Comparison of ENCODE assay signal across 8 cellular contexts in genomic region chr5:88502179-88503064, GRCh38.
DNase-seq lines count a peak whose midpoint lies in the region; FAIRE-seq and TF ChIP-seq lines count a peak whose summit lies in the region.

No MANE protein-coding gene starts in this region.

- 36% methylated on average over 6 of the region's 6 CpGs for WGBS in prostate gland

- TF ChIP-seq POLR2A in NB4 (IDR thresholded peaks at IDR 0.05; ENCODE audit: extremely low read depth, insufficient read length), result no peak
- TF ChIP-seq POLR2A in prostate gland (IDR thresholded peaks at IDR 0.05), result no peak

- intact Hi-C loops in dendritic cell treated with granulocyte-macrophage colony-stimulating factor and Interleukin-4, amounts not matched to agents 40 ng/mL and 50 ng/mL, for 4 days (cut with micrococcal nuclease), result no loop called here
- intact Hi-C loops in prostate gland (cut with DNase I), result no loop called here

- no peaks in the 10 kb centered on the region for H3K9me3 Mint-ChIP-seq in dendritic cell treated with granulocyte-macrophage colony-stimulating factor and Interleukin-4, amounts not matched to agents 40 ng/mL and 50 ng/mL, for 4 days

- no peak for FAIRE-seq in HTR-8/SVneo (lab: Jason Lieb, UNC)

- DNase-seq in NOMO-1 treated with DMSO at 0.1 percent for 48 hours (lab: John Stamatoyannopoulos, UW; ENCODE audit: unreplicated experiment) (peak; percentile 17), NOMO-1 treated with dmso at 0.1 percent for 144 hours (lab: John Stamatoyannopoulos, UW; ENCODE audit: unreplicated experiment) (no peak), HAP-1 (ENCODE audit: low spot score in 2 of 2) (peak in 1 of 2 experiments; percentile 7), NB4 (ENCODE audit: low read depth) (peak; percentile 29), prostate gland (ENCODE audit: low spot score) (no peak), NCI-H1105 (lab: John Stamatoyannopoulos, UW) (no peak), HTR-8/SVneo (ENCODE audit: insufficient read length, low spot score) (no peak)

- H3K36me3 Mint-ChIP-seq in dendritic cell treated with granulocyte-macrophage colony-stimulating factor and Interleukin-4, amounts not matched to agents 40 ng/mL and 50 ng/mL, for 4 days (ENCODE audit: low read depth), result no peaks in the 10 kb centered on the region

- peaks cover 20% of the 10 kb centered on the region for H3K4me1 ChIP-seq in HAP-1
- no peaks in the 10 kb centered on the region for H3K4me1 ChIP-seq in prostate gland (replicated peaks)

- no peak for TF ChIP-seq CTCF in NB4 (IDR thresholded peaks at IDR 0.05; ENCODE audit: low read depth, low read length)
- TF ChIP-seq CTCF in prostate gland (IDR thresholded peaks at IDR 0.05), result no peak

- H3K4me1 Mint-ChIP-seq in dendritic cell treated with granulocyte-macrophage colony-stimulating factor and Interleukin-4, amounts not matched to agents 40 ng/mL and 50 ng/mL, for 4 days (ENCODE audit: low read depth), result peaks cover 6% of the 10 kb centered on the region

- in situ Hi-C loops in HAP-1 (cut with MboI; ENCODE audit: low sequenced_read_pairs), result no loop called here

- H3K36me3 ChIP-seq in HAP-1 (replicated peaks) (no peaks in the 10 kb centered on the region), prostate gland (no peaks in the 10 kb centered on the region)

- H3K27me3 ChIP-seq in HAP-1 (ENCODE audit: low read depth), result no peaks in the 10 kb centered on the region
- no peaks in the 10 kb centered on the region for H3K27me3 ChIP-seq in prostate gland (replicated peaks; ENCODE audit: insufficient read depth)

- H3K4me3 Mint-ChIP-seq in dendritic cell treated with granulocyte-macrophage colony-stimulating factor and Interleukin-4, amounts not matched to agents 40 ng/mL and 50 ng/mL, for 4 days, result peak overlapping the region; percentile 59

- no peaks in the 10 kb centered on the region for H3K27me3 Mint-ChIP-seq in dendritic cell treated with granulocyte-macrophage colony-stimulating factor and Interleukin-4, amounts not matched to agents 40 ng/mL and 50 ng/mL, for 4 days

- H3K4me3 ChIP-seq in HAP-1, result peak overlapping the region; percentile 16
- H3K4me3 ChIP-seq in NB4 (ENCODE audit: low read depth, low read length), result peak overlapping the region; percentile 72
- H3K4me3 ChIP-seq in prostate gland, result peak overlapping the region; percentile 11 to 22

- no peak overlapping the region for H3K27ac Mint-ChIP-seq in dendritic cell treated with granulocyte-macrophage colony-stimulating factor and Interleukin-4, amounts not matched to agents 40 ng/mL and 50 ng/mL, for 4 days

- H3K9me3 ChIP-seq in HAP-1 (no peaks in the 10 kb centered on the region), prostate gland (no peaks in the 10 kb centered on the region)

- H3K27ac ChIP-seq in prostate gland, result peak overlapping the region in 1 of 2 donors; percentile 21

Comparison
In these comparisons a context has a peak if more than half of its experiments do, and no peak if none do; other contexts are left out.
1. DNase-seq: peak in NOMO-1 treated with DMSO at 0.1 percent for 48 hours (single experiment) and NB4 (single experiment); none in NOMO-1 treated with dmso at 0.1 percent for 144 hours (single experiment), prostate gland (single experiment), NCI-H1105 (single experiment) and HTR-8/SVneo (single experiment).
2. H3K4me3 ChIP-seq: peak in every context shown above with its lines; median percentile 72 in NB4; 16 in prostate gland; 16 in HAP-1.